ENCODE assay signal across 16 cellular contexts in genomic region chr2:65020943-65021528, GRCh38. TPM values are rescaled to one million over a fixed set of nuclear protein-coding genes. Genes with fewer than 3 reads are reported as not detected.
DNase-seq lines count a peak whose midpoint lies in the region; ATAC-seq, FAIRE-seq and TF ChIP-seq lines count a peak whose summit lies in the region.
"Had no signal": no experiment of that assay in that cellular context is flagged by ENCODE, and none has a peak within 500 bp of the region (broad histone marks: within the 10 kb centered on the region; RNA-seq: fewer than 3 reads in every experiment).

No MANE protein-coding gene starts in this region.

- no peak overlapping the region for H2AK5ac ChIP-seq in mesendoderm (ENCODE audit: low read length)

- no peaks in the 10 kb centered on the region for H4K20me1 ChIP-seq in K562 (replicated peaks; ENCODE audit: control insufficient read depth, insufficient read depth, low read length)

- peak overlapping the region; percentile 56 for H3K4me2 ChIP-seq in K562 (ENCODE audit: insufficient read depth, low read length)
- no peak overlapping the region for H3K4me2 ChIP-seq in mesendoderm (ENCODE audit: low read length)

- H2AFZ ChIP-seq in K562 (ENCODE audit: low read depth, low read length): no peak overlapping the region; the same call in 1 of the 2 replicates

- no peaks in the 10 kb centered on the region for H3K27me3 ChIP-seq in heart right ventricle
- H3K27me3 ChIP-seq in K562 (ENCODE audit: control insufficient read depth in 2 of 2, insufficient read depth in 2 of 2, low read length in 2 of 2): no peaks in the 10 kb centered on the region
- no peaks in the 10 kb centered on the region for H3K27me3 ChIP-seq in mesendoderm (ENCODE audit: insufficient read depth, low read length, poor library complexity)
- H3K27me3 ChIP-seq: BE2C had no signal

- H3K36me3 ChIP-seq in heart right ventricle (peaks cover 0 to 76% (median 9%) of the 10 kb centered on the region in 9 donors), K562 (ENCODE audit: control insufficient read depth, insufficient read depth, low read length) (peaks cover 29% of the 10 kb centered on the region), mesendoderm (ENCODE audit: control insufficient read depth, insufficient read depth, low read length) (no peaks in the 10 kb centered on the region)
- H3K36me3 ChIP-seq: BE2C had no signal

- intact Hi-C loops in left ventricle myocardium superior (cut with micrococcal nuclease) (no loop called here), heart right ventricle (cut with DNase I) (no loop called here), K562 (cut with micrococcal nuclease) (no loop called here)

- H3K4me3 ChIP-seq in heart right ventricle (no peak overlapping the region), K562 (no peak overlapping the region), mesendoderm (ENCODE audit: low read length) (no peak overlapping the region)

- H3K79me2 ChIP-seq in K562 (ENCODE audit: control insufficient read depth, insufficient read depth, low read length) (no peaks in the 10 kb centered on the region), mesendoderm (ENCODE audit: control insufficient read depth, insufficient read depth, low read length) (no peaks in the 10 kb centered on the region)

- peak overlapping the region; percentile 19 to 23; a peak in 3 of 4 replicates for H3K9ac ChIP-seq in K562 (ENCODE audit: insufficient read depth in 1 of 2, low read depth in 2 of 2, low read length in 2 of 2)
- H3K9ac ChIP-seq in mesendoderm (ENCODE audit: low read length): no peak overlapping the region

- H3K9me3 ChIP-seq in heart right ventricle (no peaks in the 10 kb centered on the region), K562 (replicated peaks; ENCODE audit: control insufficient read depth, insufficient read depth, low read depth, low read length) (no peaks in the 10 kb centered on the region)
- H3K9me3 ChIP-seq: BE2C had no signal

- TF ChIP-seq POLR2A in K562 (conservative IDR thresholded peaks at IDR 0.05): no peak

- no peak overlapping the region for H3K27ac ChIP-seq in heart right ventricle
- peak overlapping the region; percentile 31; the same call in 1 of the 3 replicates for H3K27ac ChIP-seq in K562 (ENCODE audit: extremely low read depth, low read depth, low read length)
- H3K27ac ChIP-seq in mesendoderm (ENCODE audit: low read depth, low read length): no peak overlapping the region
- H3K27ac ChIP-seq: C4-2B had no signal

- no peak overlapping the region for H3K4ac ChIP-seq in mesendoderm (ENCODE audit: low read depth, low read length)

- H2BK15ac ChIP-seq in mesendoderm (replicated peaks; ENCODE audit: low read depth): no peak overlapping the region

- POLR2A ChIA-PET in K562 (lab: Yijun Ruan, JAX): interaction anchor here (0.6 to 1.3 kb wide), 7 partner anchors 9 to 191 kb away, joined by 3 to 5 read pairs (median 3); no protein-coding TSS in a partner anchor

- no peak overlapping the region for H4K8ac ChIP-seq in mesendoderm (ENCODE audit: low read depth, low read length)

- no peak for TF ChIP-seq CTCF in heart right ventricle (IDR thresholded peaks at IDR 0.05)
- TF ChIP-seq CTCF in K562 (IDR thresholded peaks at IDR 0.05 in 2 of 3, conservative IDR thresholded peaks at IDR 0.05 in 1 of 3; ENCODE audit: insufficient read depth in 2 of 3, low read depth in 1 of 3, low read length in 3 of 3): no peak

- H3K9me1 ChIP-seq in K562 (ENCODE audit: control insufficient read depth, insufficient read depth, low read length): peaks cover 3% of the 10 kb centered on the region

- DNase-seq in left ventricle myocardium superior (no peak), heart right ventricle (no peak), K562 (ENCODE audit: extremely low read depth in 1 of 4, low spot score in 3 of 4) (no peak), mesendoderm (no peak), D341Med (ENCODE audit: low spot score) (no peak), NCI-H2081 treated with DMSO at 0.1 percent for 48 hours (lab: John Stamatoyannopoulos, UW) (no peak), OCI-M2 (lab: John Stamatoyannopoulos, UW; ENCODE audit: unreplicated experiment) (no peak)
- DNase-seq: CD4-positive, alpha-beta memory T cell; COR-L47; GF-D8; HCEC 1CT; HFFc6 had no signal

- TF ChIP-seq EP300 in K562 (IDR thresholded peaks at IDR 0.05; ENCODE audit: low read length): no peak

- no peak overlapping the region for H2BK120ac ChIP-seq in mesendoderm (ENCODE audit: low read depth, low read length)

- in situ Hi-C loops in K562 (cut with MboI): no loop called here

- BruUV-seq in K562 (replicated peaks; lab: Mats Ljungman, UMichigan): no TSS peak

- H4K5ac ChIP-seq in mesendoderm (ENCODE audit: low read length): no peak overlapping the region

- 81 to 83% methylated on average over 11 of the region's 11 CpGs for WGBS in heart right ventricle, 2 donors
- 77% methylated on average over 10 of the region's 11 CpGs for WGBS in K562 (ENCODE audit: insufficient coverage, low coverage, missing lambda C conversion rate)
- WGBS in mesendoderm (ENCODE audit: extremely low coverage, insufficient coverage, low lambda C conversion rate): no CpG with 5 or more reads among the region's 11 CpGs

- H3K56ac ChIP-seq in mesendoderm (ENCODE audit: low read length): peak overlapping the region; percentile 17

- no peak overlapping the region for H3K23ac ChIP-seq in mesendoderm (ENCODE audit: low read length)

- H3K18ac ChIP-seq in mesendoderm (ENCODE audit: low read length): no peak overlapping the region

- no peak overlapping the region for H2BK5ac ChIP-seq in mesendoderm (ENCODE audit: low read length)

- CTCF ChIA-PET in K562 (lab: Yijun Ruan, JAX; ENCODE audit: low intra/inter-chr PET ratio): interaction anchor here (1.1 kb wide), 1 partner anchor 508 kb away, joined by 4 read pairs; no protein-coding TSS in a partner anchor

- H3K4me1 ChIP-seq in heart right ventricle: peaks cover 0 to 37% (median 11%) of the 10 kb centered on the region in 9 donors
- H3K4me1 ChIP-seq in K562 (replicated peaks in 1 of 2; ENCODE audit: control insufficient read depth in 2 of 2, insufficient read depth in 2 of 2, low read length in 2 of 2): peaks cover 18 to 41% of the 10 kb centered on the region in 2 experiments; a peak in 4 of 5 replicates
- H3K4me1 ChIP-seq in mesendoderm (ENCODE audit: control insufficient read depth, low read depth, low read length): peaks cover 3% of the 10 kb centered on the region

- ATAC-seq in left ventricle myocardium superior (peak; percentile 63), heart right ventricle (no peak), K562 (no peak)

- H3K79me1 ChIP-seq in mesendoderm (ENCODE audit: low read length): no peaks in the 10 kb centered on the region

- FAIRE-seq in K562 (lab: Jason Lieb, UNC): no peak
- FAIRE-seq: A204.1, H1 had no signal

- no peak for TF ChIP-seq RAD21 in K562 (CRISPR knock-in tag; conservative IDR thresholded peaks at IDR 0.05 in 1 of 2, IDR thresholded peaks at IDR 0.05 in 1 of 2)

TF ChIP-seq in K562, 482 proteins besides CTCF, POLR2A, EP300 and RAD21:
- TF ChIP-seq POLR2G (IDR thresholded peaks at IDR 0.05; ENCODE audit: low read depth, low read length) (peak; percentile 65), STAT5B (CRISPR knock-in tag; IDR thresholded peaks at IDR 0.05) (no peak)

RNA-seq across cellular contexts. Expression of gene SLC1A4, which starts 31.8 kb away (rescaled TPM):
- total RNA-seq in left ventricle myocardium superior (6.2 TPM), heart right ventricle (10 to 100 TPM in 6 of 10 donors, 1 to 10 TPM in 4; 3.5 to 18.7 (median 11.3) TPM), K562 (2014; rRNA removed) (13.9 TPM in 2 replicates), K562 (2014; rRNA removed; fragmentation: Illumina TruSeq; extraction: Trizol) (10.9 and 11.5 TPM in 2 replicates), K562 (2015; rRNA removed; fragmentation: Illumina TruSeq; extraction: Trizol) (4.4 and 4.6 TPM in 2 replicates), K562 (2021) (18.5 and 24.0 TPM in 2 replicates)
- polyA plus RNA-seq in heart right ventricle (10 to 100 TPM in 1 of 2 donors, 1 to 10 TPM in 1; 2.1 to 14.2 TPM), K562 (2011; rRNA removed) (6.9 and 13.4 TPM in 2 replicates), K562 (2014; fragmentation: Illumina TruSeq; extraction: Trizol) (16.4 and 18.0 TPM in 2 replicates), K562 (2014; fragmentation: Nextera tagmentation; extraction: Ambion mirVana) (1 to 10 TPM; 5.0 to 6.8 TPM), K562 (2014; rRNA removed) (9.8 and 11.6 TPM in 2 replicates)
- 17.5 and 18.4 TPM in 2 replicates for total RNA-seq in K562 (2011; cell fraction: chromatin; rRNA removed; ENCODE audit: low replicate concordance)
- total RNA-seq in K562 (2011; cell fraction: nucleolus; rRNA removed): 26.2 and 28.7 TPM in 2 replicates
- total RNA-seq in K562 (2011; cell fraction: nucleoplasm; rRNA removed): 23.0 and 27.7 TPM in 2 replicates
- polyA plus RNA-seq in K562 (2011; cell fraction: cytosol; rRNA removed): 7.5 and 14.3 TPM in 2 replicates
- polyA plus RNA-seq in K562 (2011; cell fraction: nucleus; rRNA removed): 11.3 and 11.9 TPM in 2 replicates
- 8.3 and 42.0 TPM in 2 replicates for polyA plus RNA-seq in K562 (2012)
- polyA minus RNA-seq in K562 (2011; rRNA and poly(A)+ RNA removed): 14.3 and 23.1 TPM in 2 replicates
- 10.3 and 18.3 TPM in 2 replicates for polyA minus RNA-seq in K562 (2011; cell fraction: cytosol; rRNA and poly(A)+ RNA removed)
- polyA minus RNA-seq in K562 (2011; cell fraction: nucleus; rRNA and poly(A)+ RNA removed): 4.3 and 8.0 TPM in 2 replicates
- polyA plus RNA-seq in mesendoderm (2013, experiment 1 of 2): 0.59 TPM
- 0.69 TPM for polyA plus RNA-seq in mesendoderm (2013, experiment 2 of 2)

RNA-seq across cellular contexts. Expression of gene CEP68, which starts 35.2 kb away (rescaled TPM):
- total RNA-seq in left ventricle myocardium superior (19.5 TPM), heart right ventricle (10 to 100 TPM; 12.5 to 28.4 (median 23.1) TPM), K562 (2014; rRNA removed) (4.5 and 7.2 TPM in 2 replicates), K562 (2014; rRNA removed; fragmentation: Illumina TruSeq; extraction: Trizol) (5.2 and 5.3 TPM in 2 replicates), K562 (2015; rRNA removed; fragmentation: Illumina TruSeq; extraction: Trizol) (4.8 and 5.1 TPM in 2 replicates), K562 (2021) (8.5 and 9.1 TPM in 2 replicates)
- polyA plus RNA-seq in heart right ventricle (10 to 100 TPM in 1 of 2 donors, 1 to 10 TPM in 1; 4.3 to 10.0 TPM), K562 (2011; rRNA removed) (5.4 and 9.7 TPM in 2 replicates), K562 (2014; fragmentation: Illumina TruSeq; extraction: Trizol) (6.7 and 7.2 TPM in 2 replicates), K562 (2014; fragmentation: Nextera tagmentation; extraction: Ambion mirVana) (1 to 10 TPM; 1.4 to 1.5 TPM), K562 (2014; rRNA removed) (5.2 and 8.7 TPM in 2 replicates)
- total RNA-seq in K562 (2011; cell fraction: chromatin; rRNA removed; ENCODE audit: low replicate concordance): 19.6 and 32.3 TPM in 2 replicates
- 15.3 and 16.3 TPM in 2 replicates for total RNA-seq in K562 (2011; cell fraction: nucleolus; rRNA removed)
- 16.1 and 19.7 TPM in 2 replicates for total RNA-seq in K562 (2011; cell fraction: nucleoplasm; rRNA removed)
- 4.7 and 6.8 TPM in 2 replicates for polyA plus RNA-seq in K562 (2011; cell fraction: cytosol; rRNA removed)
- polyA plus RNA-seq in K562 (2011; cell fraction: nucleus; rRNA removed): 9.6 and 10.4 TPM in 2 replicates
- polyA plus RNA-seq in K562 (2012): 4.6 and 8.4 TPM in 2 replicates
- 8.3 and 11.7 TPM in 2 replicates for polyA minus RNA-seq in K562 (2011; rRNA and poly(A)+ RNA removed)
- polyA minus RNA-seq in K562 (2011; cell fraction: cytosol; rRNA and poly(A)+ RNA removed): 3.4 and 4.0 TPM in 2 replicates
- polyA minus RNA-seq in K562 (2011; cell fraction: nucleus; rRNA and poly(A)+ RNA removed): 10.6 and 15.1 TPM in 2 replicates
- polyA plus RNA-seq in mesendoderm (2013, experiment 1 of 2): 9.3 TPM
- 9.4 TPM for polyA plus RNA-seq in mesendoderm (2013, experiment 2 of 2)
